8 cellular contexts compared by ENCODE assay signal in genomic region chrX:70132877-70133302, GRCh38. TPM values are rescaled to one million over a fixed set of nuclear protein-coding genes. Genes with fewer than 3 reads are reported as not detected.
DNase-seq lines count a peak whose midpoint lies in the region; ATAC-seq and TF ChIP-seq lines count a peak whose summit lies in the region.

No MANE protein-coding gene starts in this region.

- no peak overlapping the region for H3K23ac ChIP-seq in mesenchymal stem cell (ENCODE audit: low read length in 2 of 2)

- H3K14ac ChIP-seq in mesenchymal stem cell (ENCODE audit: low read length in 2 of 2), result no peak overlapping the region

- intact Hi-C loops in breast epithelium (cut with DNase I; ENCODE audit: low total_unique reads), result no loop called here

- H3K4me3 ChIP-seq in HUES48 (ENCODE audit: low read depth, low read length) (peak overlapping the region; percentile 84), breast epithelium (peak overlapping the region; percentile 63 to 75 (median 67)), mesenchymal stem cell (ENCODE audit: insufficient read depth in 1 of 2, low read depth in 1 of 2, low read length in 2 of 2) (peak overlapping the region; percentile 73 to 84)

- peaks cover 15% of the 10 kb centered on the region for H3K36me3 ChIP-seq in HUES48 (ENCODE audit: control insufficient read depth, insufficient read depth, low read length)
- H3K36me3 ChIP-seq in breast epithelium, result no peaks in the 10 kb centered on the region
- peaks cover 0 to 18% of the 10 kb centered on the region in 2 experiments for H3K36me3 ChIP-seq in mesenchymal stem cell (ENCODE audit: control insufficient read depth in 1 of 2, insufficient read depth in 2 of 2, low read depth in 1 of 2, low read length in 2 of 2)

- no peak overlapping the region for H2BK120ac ChIP-seq in mesenchymal stem cell (ENCODE audit: low read depth, low read length)

- peaks cover 23% of the 10 kb centered on the region for H3K9me3 ChIP-seq in HUES48 (ENCODE audit: control insufficient read depth, insufficient read depth, low read length)
- H3K9me3 ChIP-seq in breast epithelium, result no peaks in the 10 kb centered on the region
- no peaks in the 10 kb centered on the region for H3K9me3 ChIP-seq in mesenchymal stem cell (ENCODE audit: control insufficient read depth, low read length)

- no peak for TF ChIP-seq POLR2A in breast epithelium (IDR thresholded peaks at IDR 0.05)

- DNase-seq in breast epithelium (ENCODE audit: low spot score in 2 of 2) (no peak), mesenchymal stem cell (no peak), NCI-H1436 treated with DMSO at 0.1 percent for 48 hours (lab: John Stamatoyannopoulos, UW) (no peak), NCI-H1092 (lab: John Stamatoyannopoulos, UW) (no peak)

- H3K27me3 ChIP-seq in HUES48 (ENCODE audit: control insufficient read depth, insufficient read depth, low read length) (no peaks in the 10 kb centered on the region), breast epithelium (peaks cover 0 to 36% of the 10 kb centered on the region in 2 donors), mesenchymal stem cell (ENCODE audit: control insufficient read depth in 1 of 2, insufficient read depth in 1 of 2, low read length in 2 of 2) (peaks cover 0 to 7% of the 10 kb centered on the region in 2 experiments)

- H2BK5ac ChIP-seq in mesenchymal stem cell (ENCODE audit: low read depth, low read length, poor library complexity, severe bottlenecking), result no peak overlapping the region

- no peak overlapping the region for H2AK5ac ChIP-seq in mesenchymal stem cell (ENCODE audit: low read length, severe bottlenecking)

- H4K91ac ChIP-seq in mesenchymal stem cell (ENCODE audit: low read length), result no peak overlapping the region

- peak; percentile 33 for ATAC-seq in GM18519 (IDR thresholded peaks at IDR 0.05; ENCODE audit: low FRiP score, unreplicated experiment)
- no peak for ATAC-seq in GM19023 (IDR thresholded peaks at IDR 0.05; ENCODE audit: unreplicated experiment)
- ATAC-seq in GM21723 (IDR thresholded peaks at IDR 0.05; ENCODE audit: unreplicated experiment), result no peak

- H3K9ac ChIP-seq in HUES48 (ENCODE audit: low read depth, low read length) (no peak overlapping the region), mesenchymal stem cell (ENCODE audit: low read length) (peak overlapping the region; percentile 96)

- peak overlapping the region; percentile 55 for H3K4me2 ChIP-seq in mesenchymal stem cell (ENCODE audit: low read length, poor library complexity, severe bottlenecking)

- no peak overlapping the region for H2BK12ac ChIP-seq in mesenchymal stem cell (ENCODE audit: low read length in 2 of 2)

- no peak overlapping the region for H3K4ac ChIP-seq in mesenchymal stem cell (ENCODE audit: low read depth in 1 of 2, low read length in 2 of 2)

- peak overlapping the region; percentile 81 for H2AFZ ChIP-seq in mesenchymal stem cell (ENCODE audit: low read depth, low read length)

- H3K4me1 ChIP-seq in HUES48 (ENCODE audit: control insufficient read depth, insufficient read depth, low read length) (peaks cover 20% of the 10 kb centered on the region; the same call in 1 of the 2 replicates), breast epithelium (no peaks in the 10 kb centered on the region), mesenchymal stem cell (ENCODE audit: control insufficient read depth, insufficient read depth, low read depth, low read length) (peaks cover 2% of the 10 kb centered on the region)

- WGBS in mesenchymal stem cell, result 0% methylated on average over 7 of the region's 8 CpGs

- no peaks in the 10 kb centered on the region for H3K79me1 ChIP-seq in mesenchymal stem cell (replicated peaks; ENCODE audit: low read length, poor library complexity, severe bottlenecking)

- H3K27ac ChIP-seq in HUES48 (ENCODE audit: low read depth, low read length) (peak overlapping the region; percentile 99), breast epithelium (peak overlapping the region; percentile 75 to 89), mesenchymal stem cell (ENCODE audit: low read length, poor library complexity, severe bottlenecking) (peak overlapping the region; percentile 60)

- H4K8ac ChIP-seq in mesenchymal stem cell (ENCODE audit: low read length), result no peak overlapping the region

- no peak overlapping the region for H3K18ac ChIP-seq in mesenchymal stem cell (ENCODE audit: low read depth in 1 of 2, low read length in 2 of 2)

- H2BK15ac ChIP-seq in mesenchymal stem cell (ENCODE audit: low read depth, poor library complexity, severe bottlenecking), result no peak overlapping the region

- TF ChIP-seq CTCF in breast epithelium (IDR thresholded peaks at IDR 0.05), result no peak

RNA-seq across cellular contexts. Expression of gene IGBP1, which starts 0.4 kb away (rescaled TPM):
- total RNA-seq in breast epithelium, result 10 to 100 TPM; 71.8 to 87.2 (median 86.9) TPM
- polyA plus RNA-seq in mesenchymal stem cell (2013, experiment 1 of 2), result 56.2 TPM
- polyA plus RNA-seq in mesenchymal stem cell (2013, experiment 2 of 2), result 58.2 TPM

RNA-seq across cellular contexts. Expression of gene DGAT2L6, which starts 44.4 kb away (rescaled TPM):
- total RNA-seq in breast epithelium, result not detected
- polyA plus RNA-seq in mesenchymal stem cell (2013, experiment 1 of 2), result not detected
- not detected for polyA plus RNA-seq in mesenchymal stem cell (2013, experiment 2 of 2)
